Comparison of ENCODE assay signal across 1 cellular context in genomic region chr7:151243411-151244155, GRCh38.
TF ChIP-seq lines count a peak whose summit lies in the region.

No MANE protein-coding gene starts in this region.

TF ChIP-seq in WTC11, 78 proteins besides CTCF, POLR2A, EP300 and RAD21 (continued from another document):
- TF ChIP-seq ZNF425 (CRISPR knock-in tag; conservative IDR thresholded peaks at IDR 0.05): no peak
- TF ChIP-seq, protein P1, sequence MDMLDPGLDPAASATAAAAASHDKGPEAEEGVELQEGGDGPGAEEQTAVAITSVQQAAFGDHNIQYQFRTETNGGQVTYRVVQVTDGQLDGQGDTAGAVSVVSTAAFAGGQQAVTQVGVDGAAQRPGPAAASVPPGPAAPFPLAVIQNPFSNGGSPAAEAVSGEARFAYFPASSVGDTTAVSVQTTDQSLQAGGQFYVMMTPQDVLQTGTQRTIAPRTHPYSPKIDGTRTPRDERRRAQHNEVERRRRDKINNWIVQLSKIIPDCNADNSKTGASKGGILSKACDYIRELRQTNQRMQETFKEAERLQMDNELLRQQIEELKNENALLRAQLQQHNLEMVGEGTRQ (CRISPR knock-in tag; IDR thresholded peaks at IDR 0.05): no peak
- TF ChIP-seq ZNF317 (CRISPR knock-in tag; IDR thresholded peaks at IDR 0.05; ENCODE audit: borderline replicate concordance, low read depth): no peak
- TF ChIP-seq MYBL2 (CRISPR knock-in tag; IDR thresholded peaks at IDR 0.05): no peak
